1 cellular context compared by ENCODE assay signal in the genomic region with DNA sequence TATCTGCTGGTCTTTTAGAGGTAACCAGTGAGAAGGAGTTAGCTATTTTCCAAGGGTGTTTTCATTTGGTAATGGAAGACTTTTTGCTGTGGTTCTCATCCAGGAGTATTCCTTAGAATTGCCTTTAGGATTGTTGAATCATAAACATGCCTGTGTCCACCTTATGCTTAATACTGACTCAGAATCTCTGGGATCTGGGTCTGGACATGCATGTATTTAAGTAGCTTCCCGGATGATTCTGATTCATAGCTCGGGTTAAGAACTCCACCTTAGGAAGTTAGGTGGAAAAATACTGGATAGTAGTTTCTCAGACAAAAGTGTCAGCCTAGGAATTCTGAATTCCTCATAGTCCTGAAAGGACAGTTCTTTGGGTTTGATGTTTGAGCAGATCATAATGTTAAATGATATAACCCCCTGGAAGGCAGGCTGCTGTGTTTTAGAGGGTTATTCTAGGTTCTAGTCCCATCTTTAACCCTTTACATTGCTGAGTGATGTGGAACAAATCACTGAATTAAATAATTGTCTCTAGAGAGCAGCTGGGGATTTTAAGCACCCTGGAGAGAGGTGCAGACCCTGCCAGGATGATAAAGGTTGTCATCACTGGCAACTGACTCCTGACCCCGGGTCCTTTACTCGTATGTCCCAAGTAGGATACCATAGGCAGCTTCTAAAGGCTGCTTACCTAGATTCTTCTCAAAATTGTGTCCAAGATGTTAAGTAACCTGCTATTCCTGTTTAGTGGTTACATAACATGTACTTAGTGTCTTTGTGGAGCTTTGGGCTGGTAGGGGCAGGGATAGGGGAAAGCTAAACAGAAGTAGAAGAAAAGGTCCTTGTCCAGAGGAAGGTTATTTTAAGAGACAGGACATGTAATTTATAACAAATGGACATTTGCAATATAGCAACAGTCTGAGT.
TF ChIP-seq lines count a peak whose summit lies in the region.

No MANE protein-coding gene starts in this region.

TF ChIP-seq in A549, 52 proteins besides CTCF, POLR2A, EP300 and RAD21:
- TF ChIP-seq REST (IDR thresholded peaks at IDR 0.05) (peak; percentile 68), MAFK (IDR thresholded peaks at IDR 0.05; ENCODE audit: partially characterized antibody) (no peak)
